Comparison of ENCODE assay signal across 15 cellular contexts in genomic region chr1:226268421-226269124, GRCh38. TPM values are rescaled to one million over a fixed set of nuclear protein-coding genes. Genes with fewer than 3 reads are reported as not detected.
DNase-seq lines count a peak whose midpoint lies in the region; ATAC-seq and TF ChIP-seq lines count a peak whose summit lies in the region.
"Had no signal": no experiment of that assay in that cellular context is flagged by ENCODE, and none has a peak within 500 bp of the region (broad histone marks: within the 10 kb centered on the region; RNA-seq: fewer than 3 reads in every experiment).

No MANE protein-coding gene starts in this region.

- H3K9me1 ChIP-seq in IMR-90 (ENCODE audit: insufficient read depth, low read length), result peaks cover 4% of the 10 kb centered on the region

- H3K27ac ChIP-seq in IMR-90 (ENCODE audit: insufficient read depth, low read length) (no peak overlapping the region), coronary artery (no peak overlapping the region)
- H3K27ac ChIP-seq: BLaER1 treated with 17β-estradiol and CSF1 and Interleukin-3, amounts not matched to agents 10 nM and 100 nM had no signal

- H3K4me3 ChIP-seq in IMR-90 (ENCODE audit: insufficient read depth, low read depth, low read length) (no peak overlapping the region), choroid plexus epithelial cell (ENCODE audit: low read depth, low read length) (no peak overlapping the region), coronary artery (no peak overlapping the region)
- H3K4me3 ChIP-seq: BLaER1 treated with 17β-estradiol and CSF1 and Interleukin-3, amounts not matched to agents 10 nM and 100 nM had no signal

- peak; percentile 93 for ATAC-seq in IMR-90 (ENCODE audit: low read depth)
- ATAC-seq in HG03025 (IDR thresholded peaks at IDR 0.05; ENCODE audit: low FRiP score, unreplicated experiment), result no peak
- ATAC-seq: natural killer cell treated with Interleukin-12 subunit alpha and Interleukin-12 subunit beta and Interleukin-15 and Interleukin-18, amount 100 ng/mL, for 72 hours had no signal

- no peak overlapping the region for H3K4ac ChIP-seq in IMR-90 (ENCODE audit: low read depth, low read length)

- peak; percentile 57 for DNase-seq in AG08396 (ENCODE audit: low spot score)
- peak; percentile 75 for DNase-seq in IMR-90
- peak; percentile 14 for DNase-seq in choroid plexus epithelial cell (ENCODE audit: low read depth)
- peak; percentile 17 for DNase-seq in mucosa of gallbladder (ENCODE audit: low spot score)
- DNase-seq in hypothalamus (lab: John Stamatoyannopoulos, UW), result no peak
- no peak for DNase-seq in coronary artery (ENCODE audit: low spot score)
- no peak for DNase-seq in stimulated activated CD8-positive, alpha-beta memory T cell treated with anti-CD3 and anti-CD28 coated beads, Interleukin-4, amount 100 ng/mL, for 48 hours
- DNase-seq: caudate nucleus, GDM1, NCI-H2171 treated with DMSO at 0.1 percent for 48 hours had no signal

- H3K36me3 ChIP-seq in IMR-90 (ENCODE audit: control insufficient read depth, insufficient read depth, low read length), result no peaks in the 10 kb centered on the region

- no peak overlapping the region for H4K91ac ChIP-seq in IMR-90 (ENCODE audit: insufficient read depth, low read depth, low read length)

- CTCF ChIA-PET in IMR-90 (lab: Yijun Ruan, JAX), result no interaction called here

- H2BK20ac ChIP-seq in IMR-90 (ENCODE audit: low read depth, low read length), result no peak overlapping the region

- H2BK5ac ChIP-seq in IMR-90 (ENCODE audit: low read depth, low read length, poor library complexity, severe bottlenecking), result no peak overlapping the region

- H3K4me2 ChIP-seq in IMR-90 (ENCODE audit: low read depth, low read length), result no peak overlapping the region
- H3K4me2 ChIP-seq: BLaER1 treated with 17β-estradiol and CSF1 and Interleukin-3, amounts not matched to agents 10 nM and 100 nM had no signal

- H3K56ac ChIP-seq in IMR-90 (ENCODE audit: extremely low read depth, insufficient read depth, low read length), result no peak overlapping the region

- peaks cover 0 to 7% of the 10 kb centered on the region in 2 experiments; a peak in 1 of 4 replicates for H3K79me1 ChIP-seq in IMR-90 (ENCODE audit: low read depth in 1 of 2, low read length in 2 of 2)

- H2BK15ac ChIP-seq in IMR-90 (ENCODE audit: low read depth, low read length), result no peak overlapping the region

- POLR2A ChIA-PET in IMR-90 (lab: Charles Lee; ENCODE audit: unreplicated experiment), result no interaction called here

- H2BK120ac ChIP-seq in IMR-90 (ENCODE audit: low read depth, low read length), result no peak overlapping the region

- H3K14ac ChIP-seq in IMR-90 (replicated peaks; ENCODE audit: low read depth, low read length), result no peak overlapping the region; the same call in 1 of the 2 replicates

- H4K20me1 ChIP-seq in IMR-90 (ENCODE audit: insufficient read depth, low read length), result no peaks in the 10 kb centered on the region
- H4K20me1 ChIP-seq: BLaER1 treated with 17β-estradiol and CSF1 and Interleukin-3, amounts not matched to agents 10 nM and 100 nM had no signal

- H4K5ac ChIP-seq in IMR-90 (ENCODE audit: low read depth, low read length), result no peak overlapping the region

- no peaks in the 10 kb centered on the region for H3K9me3 ChIP-seq in IMR-90 (ENCODE audit: control insufficient read depth, insufficient read depth, low read length)
- H3K9me3 ChIP-seq: BLaER1 treated with 17β-estradiol and CSF1 and Interleukin-3, amounts not matched to agents 10 nM and 100 nM had no signal

- H3K4me1 ChIP-seq in IMR-90 (ENCODE audit: control insufficient read depth, insufficient read depth, low read length), result peaks cover 5% of the 10 kb centered on the region; the same call in 1 of the 2 replicates
- H3K4me1 ChIP-seq: BLaER1 treated with 17β-estradiol and CSF1 and Interleukin-3, amounts not matched to agents 10 nM and 100 nM had no signal

- no peak for TF ChIP-seq RAD21 in IMR-90 (IDR thresholded peaks at IDR 0.05; ENCODE audit: low read length)

- no peak overlapping the region for H3K18ac ChIP-seq in IMR-90 (ENCODE audit: low read depth, low read length)

- no peak overlapping the region for H2AK5ac ChIP-seq in IMR-90 (ENCODE audit: low read depth, low read length)

- TF ChIP-seq CTCF in IMR-90 (conservative IDR thresholded peaks at IDR 0.05; ENCODE audit: low read depth, low read length) (no peak), choroid plexus epithelial cell (conservative IDR thresholded peaks at IDR 0.05; ENCODE audit: low read depth, low read length) (no peak), coronary artery (IDR thresholded peaks at IDR 0.05) (no peak)

- H4K8ac ChIP-seq in IMR-90 (ENCODE audit: low read depth in 2 of 2, low read length in 2 of 2), result no peak overlapping the region

- WGBS in IMR-90 (ENCODE audit: extremely low coverage in 2 of 2, insufficient read length in 1 of 2), 2 experiments, result no CpG with 5 or more reads among the region's 3 CpGs

- H3K27me3 ChIP-seq in IMR-90 (ENCODE audit: control insufficient read depth, insufficient read depth, low read length), result no peaks in the 10 kb centered on the region
- H3K27me3 ChIP-seq: BLaER1 treated with 17β-estradiol and CSF1 and Interleukin-3, amounts not matched to agents 10 nM and 100 nM had no signal

- dilution Hi-C loops in IMR-90 (cut with HindIII; ENCODE audit: low sequenced_read_pairs, unreplicated experiment), result no loop called here

- intact Hi-C loops in IMR-90 (cut with micrococcal nuclease), result loop anchor here (5.0 kb wide), 1 partner anchor 34 kb away; no protein-coding TSS in a partner anchor

- no peak overlapping the region for H2AFZ ChIP-seq in IMR-90 (replicated peaks; ENCODE audit: low read length, poor library complexity)

- BruUV-seq in IMR-90 (replicated peaks; lab: Mats Ljungman, UMichigan), result no TSS peak

- H3K9ac ChIP-seq in IMR-90 (ENCODE audit: low read depth, low read length), result no peak overlapping the region
- H3K9ac ChIP-seq: BLaER1 treated with 17β-estradiol and CSF1 and Interleukin-3, amounts not matched to agents 10 nM and 100 nM had no signal

- no peak overlapping the region for H2AK9ac ChIP-seq in IMR-90 (replicated peaks; ENCODE audit: low read depth, low read length, poor library complexity)

- no peak overlapping the region for H3K23ac ChIP-seq in IMR-90 (ENCODE audit: low read depth, low read length)

- in situ Hi-C loops in IMR-90 (cut with MboI; ENCODE audit: low sequenced_read_pairs), result no loop called here

- TF ChIP-seq POLR2A in IMR-90 (IDR thresholded peaks at IDR 0.05; ENCODE audit: low read depth, low read length), result no peak

TF ChIP-seq in IMR-90, 13 proteins besides CTCF, POLR2A, EP300 and RAD21:
- no peak for TF ChIP-seq MAZ (IDR thresholded peaks at IDR 0.05; ENCODE audit: borderline replicate concordance, low read depth, low read length)
- no peak for TF ChIP-seq ELK1 (IDR thresholded peaks at IDR 0.05; ENCODE audit: borderline replicate concordance, low read depth, low read length)
- 0 out of 2 replicates have a peak, but pooled peaks have one; percentile 16 for TF ChIP-seq FOS (IDR thresholded peaks at IDR 0.05; ENCODE audit: low read depth, low read length)
- no peak for TF ChIP-seq SMC3 (IDR thresholded peaks at IDR 0.05; ENCODE audit: low read depth, low read length)

RNA-seq across cellular contexts. Expression of gene LIN9, which starts 40.4 kb away (rescaled TPM):
- total RNA-seq in IMR-90 (2012; rRNA removed), result 3.9 and 5.8 TPM in 2 replicates
- polyA plus RNA-seq in IMR-90 (2012; rRNA removed), result 1.5 and 2.3 TPM in 2 replicates
- polyA plus RNA-seq in IMR-90 (2012; cell fraction: cytosol; rRNA removed), result 0.20 and 0.36 TPM in 2 replicates
- polyA plus RNA-seq in IMR-90 (2012; cell fraction: nucleus; rRNA removed; ENCODE audit: low replicate concordance), result 0.10 and 1.0 TPM in 2 replicates
- total RNA-seq in mucosa of gallbladder, result 1.8 TPM

RNA-seq across cellular contexts. Expression of gene MIXL1, which starts 45.1 kb away (rescaled TPM):
- total RNA-seq in IMR-90 (2012; rRNA removed) (not detected in 2 replicates), mucosa of gallbladder (not detected)
- not detected in 2 replicates for polyA plus RNA-seq in IMR-90 (2012; rRNA removed)
- polyA plus RNA-seq in IMR-90 (2012; cell fraction: cytosol; rRNA removed), result 0.05 TPM in 1 of 2 replicates, not detected in the other
- not detected in 2 replicates for polyA plus RNA-seq in IMR-90 (2012; cell fraction: nucleus; rRNA removed; ENCODE audit: low replicate concordance)
- total RNA-seq: activated T-helper 2 cell treated with anti-CD3 and anti-CD28 coated beads, Interferon-gamma antibody, Interleukin-2, Interleukin-4, amounts not matched to agents 10 μg/mL and 5 μg/mL and 100 μg/mL, durations not matched to agents 14 hours and 24 hours and 36 hours; epithelial cell of proximal tubule; natural killer cell treated with Interleukin-12 subunit alpha and Interleukin-12 subunit beta and Interleukin-15 and Interleukin-18, amount 100 ng/mL, for 72 hours had no signal

Comparison
In these comparisons a context has a peak if more than half of its experiments do, and no peak if none do; other contexts are left out.
1. DNase-seq: peak in AG08396 (single experiment), IMR-90 (single experiment), choroid plexus epithelial cell (single experiment) and mucosa of gallbladder (single experiment); none in hypothalamus (0 of 51), coronary artery (single experiment) and stimulated activated CD8-positive, alpha-beta memory T cell treated with anti-CD3 and anti-CD28 coated beads, Interleukin-4, amount 100 ng/mL, for 48 hours (single experiment).